ENCODE assay signal across 18 cellular contexts in genomic region chr14:64779472-64779871, GRCh38.
DNase-seq lines count a peak whose midpoint lies in the region; ATAC-seq and FAIRE-seq lines count a peak whose summit lies in the region.
"Had no signal": no experiment of that assay in that cellular context is flagged by ENCODE, and none has a peak within 500 bp of the region (broad histone marks: within the 10 kb centered on the region; RNA-seq: fewer than 3 reads in every experiment).

No MANE protein-coding gene starts in this region.

- intact Hi-C loops in Right ventricle myocardium superior (cut with DNase I): no loop called here

- DNase-seq in DMS 273 (lab: John Stamatoyannopoulos, UW; ENCODE audit: unreplicated experiment) (peak; percentile 33), DMS 273 treated with DMSO at 0.1 percent for 48 hours (lab: John Stamatoyannopoulos, UW) (no peak), Right ventricle myocardium superior (peak; percentile 73), left lobe of liver (ENCODE audit: low spot score) (peak; percentile 68), urothelium cell line (ENCODE audit: low spot score) (no peak), activated gamma-delta T cell (lab: John Stamatoyannopoulos, UW) (no peak)
- DNase-seq in activated CD4-positive, alpha-beta T cell treated with anti-CD3 and anti-CD28 coated beads, Interleukin-2, amount 50 U/mL, for 4 hours: no peak
- DNase-seq: AML-193, DMS79 treated with DMSO at 0.1 percent for 48 hours, GOT3, KBM-7, NCI-H1105 treated with DMSO at 0.1 percent for 48 hours, NCI-H1694 treated with DMSO at 0.1 percent for 48 hours, NCI-H748 treated with DMSO at 0.1 percent for 48 hours, OCI-M1 had no signal

- ATAC-seq in Right ventricle myocardium superior (ENCODE audit: poor library complexity) (peak; percentile 84), left lobe of liver (peak; percentile 79), HG03342 (IDR thresholded peaks at IDR 0.05; ENCODE audit: unreplicated experiment) (no peak)
- ATAC-seq: HCT116 had no signal

- peak; percentile 30 for FAIRE-seq in urothelium cell line (lab: Jason Lieb, UNC)
- FAIRE-seq: D721Med had no signal

Comparison
In these comparisons a context has a peak if more than half of its experiments do, and no peak if none do; other contexts are left out.
1. DNase-seq: peak in DMS 273 (single experiment), Right ventricle myocardium superior (single experiment) and left lobe of liver (single experiment); none in DMS 273 treated with DMSO at 0.1 percent for 48 hours (single experiment), urothelium cell line (single experiment), activated CD4-positive, alpha-beta T cell treated with anti-CD3 and anti-CD28 coated beads, Interleukin-2, amount 50 U/mL, for 4 hours (0 of 2) and activated gamma-delta T cell (single experiment).